In the genomic region with DNA sequence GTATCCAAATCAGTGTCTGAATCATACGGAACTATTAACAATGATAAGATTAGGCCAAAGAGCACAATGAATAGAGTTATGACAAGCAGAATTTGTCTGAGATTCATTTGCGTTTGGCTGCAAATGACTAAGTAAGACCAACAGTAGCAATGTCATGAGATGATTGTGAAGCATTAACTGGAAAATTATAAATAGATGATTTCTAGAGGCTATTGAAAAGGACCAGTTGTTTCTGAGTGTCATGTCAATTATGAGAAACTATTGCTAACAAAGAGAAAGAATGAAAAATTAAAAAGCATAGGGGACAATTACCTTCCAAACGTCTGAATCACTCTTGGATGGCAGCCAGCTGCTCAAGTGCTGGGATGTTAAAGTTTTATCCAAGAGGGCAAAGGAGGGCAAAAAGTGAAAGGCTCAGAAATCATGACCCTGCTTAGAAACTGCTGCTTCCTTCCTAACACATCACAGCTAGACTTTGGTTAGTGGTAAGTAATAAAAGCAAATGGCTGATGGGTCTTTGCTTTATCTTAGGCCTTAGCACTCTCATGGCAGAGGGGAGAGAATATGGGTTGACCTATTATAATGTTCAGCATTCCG, we compare ENCODE assay signal across 9 cellular contexts.
A peak's percentile ranks its signal among the peaks of the same experiment; 100 is the strongest.
DNase-seq lines count a peak whose midpoint lies in the region; ATAC-seq and TF ChIP-seq lines count a peak whose summit lies in the region.
"Had no signal": no experiment of that assay in that cellular context is flagged by ENCODE, and none has a peak within 500 bp of the region (broad histone marks: within the 10 kb centered on the region; RNA-seq: fewer than 3 reads in every experiment).

No MANE protein-coding gene starts in this region.

- H3K27ac ChIP-seq in endodermal cell (ENCODE audit: low read depth, low read length) = peak overlapping the region; percentile 44

- H3K27ac Mint-ChIP-seq in endodermal cell = no peak overlapping the region
- no peak overlapping the region for H3K27ac Mint-ChIP-seq in activated T-cell treated with anti-CD3 and anti-CD28 coated beads, Interleukin-2, amount 50 U/mL, for 24 hours
- H3K27ac Mint-ChIP-seq: natural killer cell had no signal

- no peaks in the 10 kb centered on the region for H3K4me1 Mint-ChIP-seq in endodermal cell
- H3K4me1 Mint-ChIP-seq in activated T-cell treated with anti-CD3 and anti-CD28 coated beads, Interleukin-2, amount 50 U/mL, for 24 hours (ENCODE audit: low read depth) = no peaks in the 10 kb centered on the region
- H3K4me1 Mint-ChIP-seq: natural killer cell had no signal

- no peak for ATAC-seq in GM18870 (IDR thresholded peaks at IDR 0.05; ENCODE audit: unreplicated experiment)
- ATAC-seq: natural killer cell had no signal

- H3K4me3 Mint-ChIP-seq in endodermal cell = no peak overlapping the region
- H3K4me3 Mint-ChIP-seq in activated T-cell treated with anti-CD3 and anti-CD28 coated beads, Interleukin-2, amount 50 U/mL, for 24 hours = no peak overlapping the region
- H3K4me3 Mint-ChIP-seq: natural killer cell had no signal

- no peaks in the 10 kb centered on the region for H3K27me3 ChIP-seq in endodermal cell (ENCODE audit: control insufficient read depth, insufficient read depth, low read length, poor library complexity, severe bottlenecking)

- no peak for TF ChIP-seq CTCF in endodermal cell (conservative IDR thresholded peaks at IDR 0.05)

- peaks cover 17% of the 10 kb centered on the region for H3K9me3 ChIP-seq in endodermal cell (ENCODE audit: control insufficient read depth, low read length)

- H3K27me3 Mint-ChIP-seq in endodermal cell (ENCODE audit: insufficient read depth) = peaks cover 9% of the 10 kb centered on the region
- peaks cover 5% of the 10 kb centered on the region for H3K27me3 Mint-ChIP-seq in activated T-cell treated with anti-CD3 and anti-CD28 coated beads, Interleukin-2, amount 50 U/mL, for 24 hours

- H3K4me3 ChIP-seq in endodermal cell (ENCODE audit: low read length) = no peak overlapping the region

- peaks cover 5% of the 10 kb centered on the region for H3K36me3 Mint-ChIP-seq in endodermal cell (ENCODE audit: low read depth)
- no peaks in the 10 kb centered on the region for H3K36me3 Mint-ChIP-seq in activated T-cell treated with anti-CD3 and anti-CD28 coated beads, Interleukin-2, amount 50 U/mL, for 24 hours (ENCODE audit: low read depth)
- H3K36me3 Mint-ChIP-seq: natural killer cell had no signal

- 89 to 96% methylated on average over 3 of the region's 4 CpGs for WGBS in endodermal cell (ENCODE audit: insufficient coverage in 1 of 2, insufficient read length in 1 of 2), 2 experiments

- H3K36me3 ChIP-seq in endodermal cell (ENCODE audit: control insufficient read depth, insufficient read depth, low read length) = no peaks in the 10 kb centered on the region

- H3K4me1 ChIP-seq in endodermal cell (ENCODE audit: control insufficient read depth, insufficient read depth, low read length) = no peaks in the 10 kb centered on the region

- DNase-seq in COLO829 (ENCODE audit: low spot score) (peak; percentile 63), NCI-H2029 treated with DMSO at 0.1 percent for 48 hours (lab: John Stamatoyannopoulos, UW) (peak; percentile 83), endodermal cell (no peak), myocyte (ENCODE audit: low read depth) (peak; percentile 80), cerebellum (ENCODE audit: low spot score) (no peak)
- no peak for DNase-seq in central memory CD4-positive, alpha-beta T cell
- DNase-seq in activated T-cell treated with anti-CD3 and anti-CD28 coated beads, Interleukin-2, amount 50 U/mL, for 24 hours = no peak
- DNase-seq: natural killer cell had no signal

- no peak overlapping the region for H3K9ac ChIP-seq in endodermal cell (ENCODE audit: extremely low read depth, low read length, poor library complexity, severe bottlenecking)

- peaks cover 19% of the 10 kb centered on the region for H3K9me3 Mint-ChIP-seq in endodermal cell
- peaks cover 2% of the 10 kb centered on the region for H3K9me3 Mint-ChIP-seq in activated T-cell treated with anti-CD3 and anti-CD28 coated beads, Interleukin-2, amount 50 U/mL, for 24 hours

Comparison
In these comparisons a context has a peak if more than half of its experiments do, and no peak if none do; other contexts are left out.
1. DNase-seq: peak in COLO829 (single experiment), NCI-H2029 treated with DMSO at 0.1 percent for 48 hours (single experiment) and myocyte (single experiment); none in endodermal cell (single experiment), central memory CD4-positive, alpha-beta T cell (single experiment), activated T-cell treated with anti-CD3 and anti-CD28 coated beads, Interleukin-2, amount 50 U/mL, for 24 hours (single experiment) and cerebellum (single experiment).